ENCODE assay signal across 9 cellular contexts in the genomic region with DNA sequence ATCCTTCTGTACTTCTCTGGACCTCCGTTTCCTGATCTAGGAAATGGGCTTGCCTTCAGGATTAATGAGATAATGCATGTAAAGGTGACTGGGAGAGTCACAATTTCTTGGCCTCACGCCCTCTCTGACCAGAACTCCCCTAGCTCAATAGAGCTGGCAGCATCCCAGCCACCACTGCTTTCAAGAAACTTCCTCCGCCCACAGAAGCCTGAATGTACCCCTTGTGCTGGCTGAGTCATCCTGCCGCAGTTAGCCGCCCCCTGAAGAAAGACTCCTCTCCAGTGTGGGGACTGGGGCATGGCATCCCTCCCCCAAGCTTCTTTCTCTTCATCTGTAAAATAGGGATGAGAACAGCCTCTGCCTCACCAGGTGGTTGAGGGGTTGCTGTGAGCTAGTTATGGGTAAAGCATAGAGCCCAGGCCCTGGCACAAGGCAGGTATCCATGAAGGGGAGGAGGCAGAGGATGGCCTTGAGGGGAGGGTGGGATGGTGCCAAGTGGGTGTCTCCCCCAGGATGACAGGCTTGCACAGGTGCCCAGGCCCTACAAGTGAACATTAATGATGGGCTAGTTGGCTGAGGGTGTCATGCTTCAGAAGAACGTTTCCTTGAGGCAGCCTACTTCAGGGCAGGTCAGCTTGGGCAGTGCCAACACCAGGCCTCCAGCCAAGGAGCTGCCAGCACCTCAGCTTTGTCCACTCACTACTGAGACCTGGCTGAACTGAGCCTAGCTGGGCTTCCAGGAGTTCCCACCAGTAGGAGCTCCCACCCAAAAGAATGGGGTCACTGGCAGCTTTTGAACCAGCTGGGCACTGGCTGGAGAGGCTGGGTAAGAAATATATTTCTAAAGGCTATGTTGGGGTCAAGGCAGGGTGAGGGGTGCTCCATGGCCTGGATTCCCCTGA. TPM values are rescaled to one million over a fixed set of nuclear protein-coding genes. Genes with fewer than 3 reads are reported as not detected.
A peak's percentile ranks its signal among the peaks of the same experiment; 100 is the strongest.
DNase-seq lines count a peak whose midpoint lies in the region; FAIRE-seq and TF ChIP-seq lines count a peak whose summit lies in the region.
"Had no signal": no experiment of that assay in that cellular context is flagged by ENCODE, and none has a peak within 500 bp of the region (broad histone marks: within the 10 kb centered on the region; RNA-seq: fewer than 3 reads in every experiment).

No MANE protein-coding gene starts in this region.

- H3K4me3 ChIP-seq in keratinocyte (ENCODE audit: control insufficient read depth in 2 of 3, extremely low read depth in 1 of 3, insufficient read depth in 2 of 3, low read depth in 1 of 3, low read length in 3 of 3), result peak overlapping the region in 1 of 3 experiments; percentile 95
- no peak overlapping the region for H3K4me3 ChIP-seq in CD8-positive, alpha-beta memory T cell (ENCODE audit: low read length)

- peaks cover 0 to 3% (median 0%) of the 10 kb centered on the region in 3 donors for H3K36me3 Mint-ChIP-seq in CD8-positive, alpha-beta memory T cell

- H3K9me3 ChIP-seq in keratinocyte (ENCODE audit: control insufficient read depth, low read depth, low read length), result no peaks in the 10 kb centered on the region
- H3K9me3 ChIP-seq in CD8-positive, alpha-beta memory T cell (ENCODE audit: low read length), result no peaks in the 10 kb centered on the region

- no peaks in the 10 kb centered on the region for H3K9me3 Mint-ChIP-seq in CD8-positive, alpha-beta memory T cell

- no peak overlapping the region for H3K27ac Mint-ChIP-seq in CD8-positive, alpha-beta memory T cell

- H3K9ac ChIP-seq in keratinocyte (ENCODE audit: control insufficient read depth, extremely low read depth, insufficient read depth, low read length), result no peak overlapping the region

- H3K27me3 Mint-ChIP-seq in CD8-positive, alpha-beta memory T cell, result peaks cover 7 to 12% of the 10 kb centered on the region in 2 donors

- H3K79me2 ChIP-seq in keratinocyte (ENCODE audit: control insufficient read depth, insufficient read depth, low read length), result peaks cover 29% of the 10 kb centered on the region

- no peaks in the 10 kb centered on the region for H3K27me3 ChIP-seq in keratinocyte (ENCODE audit: control insufficient read depth, extremely low read depth, insufficient read depth, low read length)
- H3K27me3 ChIP-seq in CD8-positive, alpha-beta memory T cell (ENCODE audit: insufficient read depth, low read length, poor library complexity, severe bottlenecking), result no peaks in the 10 kb centered on the region

- no peaks in the 10 kb centered on the region for H4K20me1 ChIP-seq in keratinocyte (ENCODE audit: control insufficient read depth, extremely low read depth, insufficient read depth, low read length)

- peaks cover 2% of the 10 kb centered on the region for H3K9me1 ChIP-seq in keratinocyte (ENCODE audit: control insufficient read depth, extremely low read depth, insufficient read depth, low read length)

- peaks cover 0 to 11% (median 7%) of the 10 kb centered on the region in 3 donors for H3K4me1 Mint-ChIP-seq in CD8-positive, alpha-beta memory T cell

- no peak overlapping the region for H2AFZ ChIP-seq in keratinocyte (ENCODE audit: control insufficient read depth, low read length)

- peak overlapping the region; percentile 81 for H3K27ac ChIP-seq in keratinocyte (ENCODE audit: control insufficient read depth, insufficient read depth, low read length)
- H3K27ac ChIP-seq in CD8-positive, alpha-beta memory T cell (ENCODE audit: low read depth, low read length), result no peak overlapping the region

- H3K4me2 ChIP-seq in keratinocyte (ENCODE audit: control insufficient read depth, extremely low read depth, insufficient read depth, low read depth, low read length), result peak overlapping the region; percentile 100

- POLR2A ChIA-PET in CD8-positive, alpha-beta memory T cell (lab: Charles Lee), result no interaction called here

- H3K4me3 Mint-ChIP-seq in CD8-positive, alpha-beta memory T cell, result no peak overlapping the region

- peaks cover 18 to 21% of the 10 kb centered on the region in 2 experiments for H3K36me3 ChIP-seq in keratinocyte (ENCODE audit: control insufficient read depth in 2 of 2, extremely low read depth in 1 of 2, insufficient read depth in 2 of 2, low read length in 2 of 2)
- H3K36me3 ChIP-seq in CD8-positive, alpha-beta memory T cell (ENCODE audit: insufficient read depth, low read length), result no peaks in the 10 kb centered on the region

- dilution Hi-C loops in keratinocyte (cut with MboI; ENCODE audit: extremely low pct_ligation_motif_present, low sequenced_read_pairs), result no loop called here

- H3K4me1 ChIP-seq in keratinocyte (ENCODE audit: control insufficient read depth, extremely low read depth, insufficient read depth, low read length), result peaks cover 54% of the 10 kb centered on the region
- H3K4me1 ChIP-seq in CD8-positive, alpha-beta memory T cell (ENCODE audit: insufficient read depth, low read length), result no peaks in the 10 kb centered on the region

- CTCF ChIA-PET in CD8-positive, alpha-beta memory T cell (lab: Charles Lee), result interaction anchor here (1.4 kb wide), 1 partner anchor 12 kb away, joined by 5 read pairs; no protein-coding TSS in a partner anchor

- DNase-seq in NCI-H2196 (lab: John Stamatoyannopoulos, UW; ENCODE audit: unreplicated experiment) (peak; percentile 31), NCI-H2196 treated with DMSO at 0.1 percent for 48 hours (lab: John Stamatoyannopoulos, UW; ENCODE audit: unreplicated experiment) (no peak), Kasumi-1 (lab: John Stamatoyannopoulos, UW) (peak; percentile 20 to 30), amygdala (lab: John Stamatoyannopoulos, UW) (peak in 38 of 56 donors; percentile 19 to 84 (median 54)), keratinocyte (ENCODE audit: low read depth, low spot score) (no peak), globus pallidus (ENCODE audit: low spot score) (no peak)
- DNase-seq in stimulated activated CD8-positive, alpha-beta memory T cell treated with anti-CD3 and anti-CD28 coated beads, Interleukin-2, amount 100 ng/mL, for 48 hours (ENCODE audit: low read depth in 2 of 2), result peak; percentile 40 to 64
- DNase-seq in CD8-positive, alpha-beta memory T cell, result no peak

- TF ChIP-seq CTCF in keratinocyte (optimal IDR thresholded peaks at IDR 0.05 in 1 of 3, IDR thresholded peaks at IDR 0.05 in 1 of 3, conservative IDR thresholded peaks at IDR 0.05 in 1 of 3; ENCODE audit: extremely low read depth in 1 of 3, insufficient read depth in 2 of 3, low read length in 3 of 3), result no peak

- FAIRE-seq in keratinocyte (lab: Jason Lieb, UNC), result peak; percentile 83
- FAIRE-seq: A204.1 had no signal

RNA-seq across cellular contexts. Expression of a gene that starts 3.5 kb away (rescaled TPM):
- 38.3 to 81.8 TPM (median 79.3 TPM) in 3 replicates for polyA plus RNA-seq in keratinocyte
- 25.2 TPM for polyA plus RNA-seq in keratinocyte (2011; ENCODE audit: low read depth)
- 78.0 and 173 TPM in 2 replicates for polyA plus RNA-seq in keratinocyte (2011; cell fraction: cytosol; rRNA removed)
- polyA plus RNA-seq in keratinocyte (2011; cell fraction: nucleus; rRNA removed), result 81.9 and 115 TPM in 2 replicates
- polyA plus RNA-seq in keratinocyte (2012; ENCODE audit: low replicate concordance), result 50.9 and 113 TPM in 2 replicates
- polyA minus RNA-seq in keratinocyte, result 44.2 to 86.3 TPM (median 59.6 TPM) in 3 replicates
- polyA minus RNA-seq in keratinocyte (2011; cell fraction: cytosol; rRNA and poly(A)+ RNA removed), result 134 TPM
- polyA minus RNA-seq in keratinocyte (2011; cell fraction: nucleus; rRNA and poly(A)+ RNA removed), result 36.9 and 40.3 TPM in 2 replicates
- 1 to 10 TPM in 1 of 2 experiments, under 1 TPM in 1; 0.39 to 1.4 TPM for total RNA-seq in CD8-positive, alpha-beta memory T cell
- polyA plus RNA-seq in CD8-positive, alpha-beta memory T cell, result not detected

RNA-seq across cellular contexts. Expression of a gene that starts 33.2 kb away (rescaled TPM):
- 1.00 to 1.5 TPM (median 1.4 TPM) in 3 replicates for polyA plus RNA-seq in keratinocyte
- polyA plus RNA-seq in keratinocyte (2011; ENCODE audit: low read depth), result not detected
- polyA plus RNA-seq in keratinocyte (2011; cell fraction: cytosol; rRNA removed), result 0.68 and 0.78 TPM in 2 replicates
- polyA plus RNA-seq in keratinocyte (2011; cell fraction: nucleus; rRNA removed), result 1.9 and 2.2 TPM in 2 replicates
- polyA plus RNA-seq in keratinocyte (2012; ENCODE audit: low replicate concordance), result 0.23 and 0.76 TPM in 2 replicates
- 1.6 to 1.9 TPM (median 1.7 TPM) in 3 replicates for polyA minus RNA-seq in keratinocyte
- not detected for polyA minus RNA-seq in keratinocyte (2011; cell fraction: cytosol; rRNA and poly(A)+ RNA removed)
- polyA minus RNA-seq in keratinocyte (2011; cell fraction: nucleus; rRNA and poly(A)+ RNA removed), result 0.95 and 1.1 TPM in 2 replicates
- total RNA-seq in CD8-positive, alpha-beta memory T cell, result 1 to 10 TPM; 2.6 to 2.9 TPM
- 0.15 TPM for polyA plus RNA-seq in CD8-positive, alpha-beta memory T cell

RNA-seq across cellular contexts. Expression of a gene that starts 33.3 kb away (rescaled TPM):
- 93.6 to 158 TPM (median 112 TPM) in 3 replicates for polyA plus RNA-seq in keratinocyte
- 34.6 TPM for polyA plus RNA-seq in keratinocyte (2011; ENCODE audit: low read depth)
- polyA plus RNA-seq in keratinocyte (2011; cell fraction: cytosol; rRNA removed), result 55.1 and 60.5 TPM in 2 replicates
- polyA plus RNA-seq in keratinocyte (2011; cell fraction: nucleus; rRNA removed), result 276 and 293 TPM in 2 replicates
- polyA plus RNA-seq in keratinocyte (2012; ENCODE audit: low replicate concordance), result 64.5 and 83.7 TPM in 2 replicates
- 128 to 202 TPM (median 140 TPM) in 3 replicates for polyA minus RNA-seq in keratinocyte
- polyA minus RNA-seq in keratinocyte (2011; cell fraction: cytosol; rRNA and poly(A)+ RNA removed), result 61.6 TPM
- polyA minus RNA-seq in keratinocyte (2011; cell fraction: nucleus; rRNA and poly(A)+ RNA removed), result 165 and 259 TPM in 2 replicates
- 1 to 10 TPM; 7.2 to 7.9 TPM for total RNA-seq in CD8-positive, alpha-beta memory T cell
- polyA plus RNA-seq in CD8-positive, alpha-beta memory T cell, result not detected

Comparison
In these comparisons a context has a peak if more than half of its experiments do, and no peak if none do; other contexts are left out.
1. DNase-seq: peak in NCI-H2196 (single experiment), Kasumi-1 (2 of 2), amygdala (38 of 56) and stimulated activated CD8-positive, alpha-beta memory T cell treated with anti-CD3 and anti-CD28 coated beads, Interleukin-2, amount 100 ng/mL, for 48 hours (2 of 2); none in NCI-H2196 treated with DMSO at 0.1 percent for 48 hours (single experiment), keratinocyte (single experiment), globus pallidus (single experiment) and CD8-positive, alpha-beta memory T cell (0 of 5).
2. RNA of a gene that starts 3.5 kb away (polyA plus RNA-seq): 25.2 to 173 TPM in keratinocyte; not detected in CD8-positive, alpha-beta memory T cell (single experiment); every median in the first group is over 10 times any median in the second.
3. RNA of a gene that starts 33.3 kb away (polyA plus RNA-seq): 34.6 to 293 TPM in keratinocyte; not detected in CD8-positive, alpha-beta memory T cell (single experiment); every median in the first group is over 10 times any median in the second.